ENCODE assay signal across 8 cellular contexts in the genomic region with DNA sequence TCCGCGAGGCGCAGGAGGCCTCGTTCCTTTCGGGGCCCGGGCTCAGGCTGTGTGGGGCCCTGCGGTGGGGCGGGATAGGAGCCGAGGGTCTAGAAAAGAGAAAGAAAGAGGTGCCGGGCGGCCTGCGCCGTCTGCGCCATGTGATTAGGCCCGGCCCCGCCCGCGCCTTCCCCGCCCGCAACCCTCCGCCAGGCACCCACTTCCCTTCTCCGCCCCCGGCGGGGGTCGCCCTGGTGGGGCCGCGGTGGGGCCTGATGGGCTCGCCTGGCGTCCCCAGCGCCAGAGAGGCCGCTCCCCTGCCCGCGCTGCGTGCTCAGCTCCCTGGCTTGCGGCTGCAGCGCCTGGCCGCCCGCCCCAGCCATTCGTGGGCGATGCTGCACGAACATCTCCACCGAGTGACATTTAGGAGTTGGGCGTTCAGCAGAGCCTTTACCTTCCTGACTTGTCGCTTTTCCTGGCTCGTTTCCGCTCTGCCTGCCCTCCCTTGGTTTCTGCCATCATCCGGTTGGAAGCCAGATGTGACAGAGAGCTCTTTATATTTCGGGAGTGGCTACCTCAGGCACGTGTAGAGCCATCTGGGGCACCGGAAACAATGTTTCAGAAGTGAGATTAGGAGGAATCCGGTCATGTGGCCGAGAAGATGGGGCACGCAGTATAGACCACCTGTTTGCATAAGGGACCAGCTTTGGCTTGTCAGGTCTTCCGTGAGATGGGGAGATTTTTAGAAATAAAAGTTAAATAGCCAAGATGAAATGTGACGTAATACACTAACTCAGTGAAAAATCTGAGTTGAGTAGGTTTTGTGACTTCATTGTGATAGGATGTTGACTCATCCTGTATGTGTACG. TPM values are rescaled to one million over a fixed set of nuclear protein-coding genes. Genes with fewer than 3 reads are reported as not detected.
DNase-seq lines count a peak whose midpoint lies in the region; ATAC-seq and TF ChIP-seq lines count a peak whose summit lies in the region.

No MANE protein-coding gene starts in this region.

- H3K9me3 Mint-ChIP-seq in IgD-negative memory B cell = no peaks in the 10 kb centered on the region
- no peaks in the 10 kb centered on the region for H3K9me3 Mint-ChIP-seq in nephron
- no peaks in the 10 kb centered on the region for H3K9me3 Mint-ChIP-seq in stimulated activated naive CD8-positive, alpha-beta T cell treated with anti-CD3 and anti-CD28 coated beads, Interleukin-15, amount 100 ng/mL, for 72 hours

- peak; percentile 64 for ATAC-seq in GM21529 (IDR thresholded peaks at IDR 0.05; ENCODE audit: unreplicated experiment)
- ATAC-seq in stimulated activated naive CD8-positive, alpha-beta T cell treated with anti-CD3 and anti-CD28 coated beads, Interleukin-15, amount 100 ng/mL, for 72 hours = peak; percentile 77

- H3K36me3 Mint-ChIP-seq in IgD-negative memory B cell = no peaks in the 10 kb centered on the region
- peaks cover 11% of the 10 kb centered on the region for H3K36me3 Mint-ChIP-seq in nephron (ENCODE audit: low read depth)

- DNase-seq in DMS153 (lab: John Stamatoyannopoulos, UW) (peak; percentile 74), Peyer's patch (peak; percentile 81 to 88 (median 87)), activated T-helper 1 cell treated with Interleukin-2 at 50 U/mL for 16 hours (ENCODE audit: low read depth) (peak; percentile 50), fibroblast of mammary gland (ENCODE audit: low read depth) (peak; percentile 86)
- DNase-seq in stimulated activated naive CD8-positive, alpha-beta T cell treated with anti-CD3 and anti-CD28 coated beads, Interleukin-15, amount 100 ng/mL, for 72 hours = peak; percentile 86 to 88

- H3K4me1 ChIP-seq in Peyer's patch = peaks cover 0 to 41% (median 10%) of the 10 kb centered on the region in 4 donors

- peak overlapping the region; percentile 87 to 99 (median 97) for H3K27ac Mint-ChIP-seq in IgD-negative memory B cell
- H3K27ac Mint-ChIP-seq in nephron = peak overlapping the region; percentile 76 to 81 (median 80)
- peak overlapping the region; percentile 99 for H3K27ac Mint-ChIP-seq in stimulated activated naive CD8-positive, alpha-beta T cell treated with anti-CD3 and anti-CD28 coated beads, Interleukin-15, amount 100 ng/mL, for 72 hours

- TF ChIP-seq CTCF in Peyer's patch (IDR thresholded peaks at IDR 0.05) (no peak), fibroblast of mammary gland (conservative IDR thresholded peaks at IDR 0.05; ENCODE audit: control insufficient read depth, insufficient read depth, low read depth, low read length) (no peak), nephron (IDR thresholded peaks at IDR 0.05; ENCODE audit: unreplicated experiment in 3 of 3) (no peak)

- H3K4me3 Mint-ChIP-seq in IgD-negative memory B cell = peak overlapping the region; percentile 86 to 99 (median 96)
- H3K4me3 Mint-ChIP-seq in nephron = peak overlapping the region; percentile 96 to 98 (median 97)
- peak overlapping the region; percentile 89 to 97 for H3K4me3 Mint-ChIP-seq in stimulated activated naive CD8-positive, alpha-beta T cell treated with anti-CD3 and anti-CD28 coated beads, Interleukin-15, amount 100 ng/mL, for 72 hours

- no peaks in the 10 kb centered on the region for H3K36me3 ChIP-seq in Peyer's patch

- peak overlapping the region; percentile 90 to 98 (median 96) for H3K27ac ChIP-seq in Peyer's patch

- H3K4me1 Mint-ChIP-seq in IgD-negative memory B cell = peaks cover 22 to 34% (median 30%) of the 10 kb centered on the region in 3 donors
- H3K4me1 Mint-ChIP-seq in nephron = peaks cover 28% of the 10 kb centered on the region
- H3K4me1 Mint-ChIP-seq in stimulated activated naive CD8-positive, alpha-beta T cell treated with anti-CD3 and anti-CD28 coated beads, Interleukin-15, amount 100 ng/mL, for 72 hours = peaks cover 44% of the 10 kb centered on the region

- H3K4me3 ChIP-seq in Peyer's patch (peak overlapping the region; percentile 71 to 91 (median 82)), fibroblast of mammary gland (ENCODE audit: control insufficient read depth, low read depth, low read length) (peak overlapping the region; percentile 90)

- no peaks in the 10 kb centered on the region for H3K27me3 ChIP-seq in Peyer's patch

- H3K9me3 ChIP-seq in Peyer's patch = no peaks in the 10 kb centered on the region

- no peaks in the 10 kb centered on the region for H3K27me3 Mint-ChIP-seq in IgD-negative memory B cell
- no peaks in the 10 kb centered on the region for H3K27me3 Mint-ChIP-seq in nephron (ENCODE audit: low read depth)
- H3K27me3 Mint-ChIP-seq in stimulated activated naive CD8-positive, alpha-beta T cell treated with anti-CD3 and anti-CD28 coated beads, Interleukin-15, amount 100 ng/mL, for 72 hours = no peaks in the 10 kb centered on the region

- TF ChIP-seq POLR2A in Peyer's patch (IDR thresholded peaks at IDR 0.05) = peak in 1 of 2 donors; percentile 33

RNA-seq across cellular contexts. Expression of a gene that starts 1.1 kb away (rescaled TPM):
- polyA plus RNA-seq in IgD-negative memory B cell = 40.3 TPM
- 100 to 1,000 TPM; 232 to 298 (median 258) TPM for total RNA-seq in Peyer's patch

Comparison
In these comparisons a context has a peak if more than half of its experiments do, and no peak if none do; other contexts are left out.
1. Peak in every context shown above with its lines: DNase-seq, ATAC-seq, H3K4me3 ChIP-seq and H3K27ac ChIP-seq.